Comparison of ENCODE assay signal across 9 cellular contexts in the genomic region with DNA sequence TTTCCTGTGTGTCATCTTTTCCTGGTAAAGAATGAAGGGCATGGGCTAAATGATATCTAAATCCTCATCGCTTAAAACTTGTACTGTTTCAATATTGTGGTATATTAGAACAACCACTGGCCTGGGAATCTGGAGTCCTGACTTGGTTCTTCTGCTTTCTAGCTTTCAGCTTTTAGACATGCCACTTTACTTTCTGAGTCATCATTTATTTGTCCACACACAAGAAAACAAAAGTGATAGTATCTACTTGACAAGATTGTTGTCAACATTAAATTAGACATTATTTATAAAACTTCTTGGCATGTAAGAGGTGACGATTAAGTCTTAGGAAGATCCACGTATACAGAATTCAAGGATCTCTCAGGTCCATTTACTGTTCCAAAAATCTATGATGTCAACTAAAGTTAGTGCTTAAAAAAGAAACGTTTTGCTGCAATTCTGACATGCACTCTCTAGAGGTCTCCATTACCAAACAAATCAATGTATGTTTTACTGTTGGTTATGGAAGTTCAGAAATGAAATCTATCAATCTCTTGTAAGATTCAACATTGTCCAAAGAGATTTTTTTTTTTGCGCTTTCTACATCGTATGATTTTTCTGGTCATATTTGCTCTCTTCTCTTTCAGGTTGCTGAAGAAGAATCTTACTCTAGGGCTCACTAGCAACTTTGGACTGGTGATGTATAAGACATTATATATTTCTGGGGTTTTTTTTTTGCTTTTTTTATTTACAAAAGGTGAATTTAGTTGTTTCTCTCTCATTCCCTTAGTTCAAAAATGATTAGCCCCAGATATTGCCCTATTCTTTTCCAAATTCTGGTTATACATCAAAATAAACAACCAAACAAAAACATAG. TPM values are rescaled to one million over a fixed set of nuclear protein-coding genes. Genes with fewer than 3 reads are reported as not detected.
DNase-seq lines count a peak whose midpoint lies in the region; ATAC-seq and TF ChIP-seq lines count a peak whose summit lies in the region.
"Had no signal": no experiment of that assay in that cellular context is flagged by ENCODE, and none has a peak within 500 bp of the region (broad histone marks: within the 10 kb centered on the region; RNA-seq: fewer than 3 reads in every experiment).

No MANE protein-coding gene starts in this region.

- H3K36me3 ChIP-seq in liver (ENCODE audit: control insufficient read depth in 4 of 4, insufficient read depth in 3 of 4, low read depth in 1 of 4, low read length in 3 of 4), result no peaks in the 10 kb centered on the region
- no peaks in the 10 kb centered on the region for H3K36me3 ChIP-seq in suprapubic skin

- 53% methylated on average over 6 of the region's 6 CpGs for WGBS in liver
- 55% methylated on average over 6 of the region's 6 CpGs for WGBS in suprapubic skin

- no peak overlapping the region for H3K9ac ChIP-seq in liver (ENCODE audit: low read depth in 1 of 2, low read length in 2 of 2)

- no peak for TF ChIP-seq POLR2A in suprapubic skin (IDR thresholded peaks at IDR 0.05)

- no peak overlapping the region for H3K4me3 ChIP-seq in Jurkat, Clone E6-1 (ENCODE audit: low read length)
- H3K4me3 ChIP-seq in liver (ENCODE audit: low read depth in 1 of 3, low read length in 3 of 3), result no peak overlapping the region
- H3K4me3 ChIP-seq in suprapubic skin, result no peak overlapping the region

- TF ChIP-seq EP300 in suprapubic skin (IDR thresholded peaks at IDR 0.05), result no peak

- H3K27ac ChIP-seq in liver (ENCODE audit: low read depth in 1 of 2, low read length in 2 of 2), result no peak overlapping the region
- H3K27ac ChIP-seq in suprapubic skin, result no peak overlapping the region

- H3K9me3 ChIP-seq in liver (ENCODE audit: control insufficient read depth in 4 of 4, low read length in 3 of 4) (no peaks in the 10 kb centered on the region), suprapubic skin (no peaks in the 10 kb centered on the region)

- peak; percentile 22 for DNase-seq in DMS 273 treated with DMSO at 0.1 percent for 48 hours (lab: John Stamatoyannopoulos, UW)
- DNase-seq in Jurkat, Clone E6-1 (ENCODE audit: low read depth, low spot score), result peak; percentile 14
- DNase-seq in SKM-1 (lab: John Stamatoyannopoulos, UW; ENCODE audit: unreplicated experiment), result peak; percentile 11
- no peak for DNase-seq in stimulated activated CD4-positive, alpha-beta T cell treated with anti-CD3 and anti-CD28 coated beads, Interleukin-4, amount 100 ng/mL, for 1 hour
- no peak for DNase-seq in suprapubic skin (ENCODE audit: low spot score in 2 of 2)
- no peak for DNase-seq in iPS-NIHi11 (ENCODE audit: low spot score)
- DNase-seq: activated T-cell treated with anti-CD3 and anti-CD28 coated beads for 4 hours had no signal

- peaks cover 0 to 4% (median 0%) of the 10 kb centered on the region in 4 donors for H3K27me3 ChIP-seq in liver (ENCODE audit: control insufficient read depth in 4 of 4, insufficient read depth in 4 of 4, low read length in 3 of 4)
- H3K27me3 ChIP-seq in suprapubic skin, result no peaks in the 10 kb centered on the region

- TF ChIP-seq CTCF in liver (IDR thresholded peaks at IDR 0.05; ENCODE audit: low read depth, low read length, missing input control) (peak; percentile 32), suprapubic skin (IDR thresholded peaks at IDR 0.05) (no peak)

- TF ChIP-seq RAD21 in liver (IDR thresholded peaks at IDR 0.05), result peak; percentile 67 to 69

- no peak for ATAC-seq in HG02970 (IDR thresholded peaks at IDR 0.05; ENCODE audit: low FRiP score, unreplicated experiment)

- H3K4me1 ChIP-seq in liver (ENCODE audit: control insufficient read depth in 4 of 4, insufficient read depth in 4 of 4, low read length in 3 of 4), result peaks cover 0 to 10% (median 3%) of the 10 kb centered on the region in 4 donors
- no peaks in the 10 kb centered on the region for H3K4me1 ChIP-seq in suprapubic skin

TF ChIP-seq in liver, 16 proteins besides CTCF, POLR2A, EP300 and RAD21:
- TF ChIP-seq, protein P1, sequence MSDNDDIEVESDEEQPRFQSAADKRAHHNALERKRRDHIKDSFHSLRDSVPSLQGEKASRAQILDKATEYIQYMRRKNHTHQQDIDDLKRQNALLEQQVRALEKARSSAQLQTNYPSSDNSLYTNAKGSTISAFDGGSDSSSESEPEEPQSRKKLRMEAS (IDR thresholded peaks at IDR 0.05), result no peak
- TF ChIP-seq YY1 (IDR thresholded peaks at IDR 0.05) (no peak), FOXA1 (IDR thresholded peaks at IDR 0.05) (no peak), FOXA2 (IDR thresholded peaks at IDR 0.05) (no peak), HNF4A (conservative IDR thresholded peaks at IDR 0.05) (no peak), GABPA (IDR thresholded peaks at IDR 0.05 in 1 of 2, conservative IDR thresholded peaks at IDR 0.05 in 1 of 2) (no peak), SP1 (IDR thresholded peaks at IDR 0.05) (no peak), TAF1 (conservative IDR thresholded peaks at IDR 0.05) (no peak), RXRA (IDR thresholded peaks at IDR 0.05) (no peak)
- TF ChIP-seq, protein P2, sequence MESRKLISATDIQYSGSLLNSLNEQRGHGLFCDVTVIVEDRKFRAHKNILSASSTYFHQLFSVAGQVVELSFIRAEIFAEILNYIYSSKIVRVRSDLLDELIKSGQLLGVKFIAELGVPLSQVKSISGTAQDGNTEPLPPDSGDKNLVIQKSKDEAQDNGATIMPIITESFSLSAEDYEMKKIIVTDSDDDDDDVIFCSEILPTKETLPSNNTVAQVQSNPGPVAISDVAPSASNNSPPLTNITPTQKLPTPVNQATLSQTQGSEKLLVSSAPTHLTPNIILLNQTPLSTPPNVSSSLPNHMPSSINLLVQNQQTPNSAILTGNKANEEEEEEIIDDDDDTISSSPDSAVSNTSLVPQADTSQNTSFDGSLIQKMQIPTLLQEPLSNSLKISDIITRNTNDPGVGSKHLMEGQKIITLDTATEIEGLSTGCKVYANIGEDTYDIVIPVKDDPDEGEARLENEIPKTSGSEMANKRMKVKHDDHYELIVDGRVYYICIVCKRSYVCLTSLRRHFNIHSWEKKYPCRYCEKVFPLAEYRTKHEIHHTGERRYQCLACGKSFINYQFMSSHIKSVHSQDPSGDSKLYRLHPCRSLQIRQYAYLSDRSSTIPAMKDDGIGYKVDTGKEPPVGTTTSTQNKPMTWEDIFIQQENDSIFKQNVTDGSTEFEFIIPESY (IDR thresholded peaks at IDR 0.05), result no peak
TF ChIP-seq in liver: peak in this region for 0.

RNA-seq across cellular contexts. Expression of a gene that starts 53.6 kb away (rescaled TPM):
- 1.7 TPM for polyA plus RNA-seq in Jurkat, Clone E6-1 (2012; ENCODE audit: insufficient read depth, insufficient read length)
- total RNA-seq in liver (under 1 TPM; 0.28 to 0.67 TPM), suprapubic skin (1 to 10 TPM; 1.9 to 6.7 (median 5.8) TPM)
- polyA plus RNA-seq in liver, result under 1 TPM; 0.30 to 0.49 TPM

Comparison
In these comparisons a context has a peak if more than half of its experiments do, and no peak if none do; other contexts are left out.
1. DNase-seq: peak in DMS 273 treated with DMSO at 0.1 percent for 48 hours (single experiment), Jurkat, Clone E6-1 (single experiment) and SKM-1 (single experiment); none in stimulated activated CD4-positive, alpha-beta T cell treated with anti-CD3 and anti-CD28 coated beads, Interleukin-4, amount 100 ng/mL, for 1 hour (single experiment), suprapubic skin (0 of 2) and iPS-NIHi11 (single experiment).